ENCODE assay signal across 1 cellular context in genomic region chr4:5365071-5366008, GRCh38.
TF ChIP-seq lines count a peak whose summit lies in the region.

No MANE protein-coding gene starts in this region.

TF ChIP-seq in HCT116, 20 proteins besides CTCF, POLR2A, EP300 and RAD21 (continued from another document):
- TF ChIP-seq MAX (IDR thresholded peaks at IDR 0.05): peak; percentile 25; the same call in 1 of the 2 replicates
- no peak for TF ChIP-seq EGR1 (IDR thresholded peaks at IDR 0.05; ENCODE audit: low read depth)
- no peak for TF ChIP-seq CEBPB (IDR thresholded peaks at IDR 0.05; ENCODE audit: low read depth)
- no peak for TF ChIP-seq CBX3 (IDR thresholded peaks at IDR 0.05; ENCODE audit: low read depth)
- 0 out of 2 replicates have a peak, but pooled peaks have one; percentile 12 for TF ChIP-seq SP1 (IDR thresholded peaks at IDR 0.05; ENCODE audit: low read depth)
- TF ChIP-seq, protein P1, sequence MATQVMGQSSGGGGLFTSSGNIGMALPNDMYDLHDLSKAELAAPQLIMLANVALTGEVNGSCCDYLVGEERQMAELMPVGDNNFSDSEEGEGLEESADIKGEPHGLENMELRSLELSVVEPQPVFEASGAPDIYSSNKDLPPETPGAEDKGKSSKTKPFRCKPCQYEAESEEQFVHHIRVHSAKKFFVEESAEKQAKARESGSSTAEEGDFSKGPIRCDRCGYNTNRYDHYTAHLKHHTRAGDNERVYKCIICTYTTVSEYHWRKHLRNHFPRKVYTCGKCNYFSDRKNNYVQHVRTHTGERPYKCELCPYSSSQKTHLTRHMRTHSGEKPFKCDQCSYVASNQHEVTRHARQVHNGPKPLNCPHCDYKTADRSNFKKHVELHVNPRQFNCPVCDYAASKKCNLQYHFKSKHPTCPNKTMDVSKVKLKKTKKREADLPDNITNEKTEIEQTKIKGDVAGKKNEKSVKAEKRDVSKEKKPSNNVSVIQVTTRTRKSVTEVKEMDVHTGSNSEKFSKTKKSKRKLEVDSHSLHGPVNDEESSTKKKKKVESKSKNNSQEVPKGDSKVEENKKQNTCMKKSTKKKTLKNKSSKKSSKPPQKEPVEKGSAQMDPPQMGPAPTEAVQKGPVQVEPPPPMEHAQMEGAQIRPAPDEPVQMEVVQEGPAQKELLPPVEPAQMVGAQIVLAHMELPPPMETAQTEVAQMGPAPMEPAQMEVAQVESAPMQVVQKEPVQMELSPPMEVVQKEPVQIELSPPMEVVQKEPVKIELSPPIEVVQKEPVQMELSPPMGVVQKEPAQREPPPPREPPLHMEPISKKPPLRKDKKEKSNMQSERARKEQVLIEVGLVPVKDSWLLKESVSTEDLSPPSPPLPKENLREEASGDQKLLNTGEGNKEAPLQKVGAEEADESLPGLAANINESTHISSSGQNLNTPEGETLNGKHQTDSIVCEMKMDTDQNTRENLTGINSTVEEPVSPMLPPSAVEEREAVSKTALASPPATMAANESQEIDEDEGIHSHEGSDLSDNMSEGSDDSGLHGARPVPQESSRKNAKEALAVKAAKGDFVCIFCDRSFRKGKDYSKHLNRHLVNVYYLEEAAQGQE (IDR thresholded peaks at IDR 0.05; ENCODE audit: low read depth): no peak
- TF ChIP-seq, protein P2, sequence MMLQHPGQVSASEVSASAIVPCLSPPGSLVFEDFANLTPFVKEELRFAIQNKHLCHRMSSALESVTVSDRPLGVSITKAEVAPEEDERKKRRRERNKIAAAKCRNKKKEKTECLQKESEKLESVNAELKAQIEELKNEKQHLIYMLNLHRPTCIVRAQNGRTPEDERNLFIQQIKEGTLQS (IDR thresholded peaks at IDR 0.05): no peak
- no peak for TF ChIP-seq SRF (IDR thresholded peaks at IDR 0.05; ENCODE audit: low read depth)
- TF ChIP-seq TCF7L2 (IDR thresholded peaks at IDR 0.05; ENCODE audit: borderline replicate concordance, extremely low read depth, insufficient read depth, insufficient read length): no peak
- TF ChIP-seq EZH2 (IDR thresholded peaks at IDR 0.05): no peak
- TF ChIP-seq JUND (IDR thresholded peaks at IDR 0.05): peak; percentile 34; the same call in 1 of the 2 replicates
- TF ChIP-seq FOSL1 (IDR thresholded peaks at IDR 0.05; ENCODE audit: low read depth): 0 out of 2 replicates have a peak, but pooled peaks have one; percentile 19
- no peak for TF ChIP-seq EZH2phosphoT487 (IDR thresholded peaks at IDR 0.05; ENCODE audit: borderline replicate concordance)
- no peak for TF ChIP-seq ZNF274 (IDR thresholded peaks at IDR 0.05; ENCODE audit: low read depth, low read length)
TF ChIP-seq in HCT116: peak in this region for 5.
